18 cellular contexts compared by ENCODE assay signal in genomic region chr11:12469451-12469850, GRCh38.
DNase-seq lines count a peak whose midpoint lies in the region; ATAC-seq, FAIRE-seq and TF ChIP-seq lines count a peak whose summit lies in the region.
"Had no signal": no experiment of that assay in that cellular context is flagged by ENCODE, and none has a peak within 500 bp of the region (broad histone marks: within the 10 kb centered on the region; RNA-seq: fewer than 3 reads in every experiment).

No MANE protein-coding gene starts in this region.

- intact Hi-C loops in heart left ventricle (cut with DNase I) (loop anchor here in 1 of 10 donors (5.0 kb wide), 1 partner anchor 52 kb away; no protein-coding TSS in a partner anchor), sciatic nerve (cut with DNase I) (no loop called here), right lobe of liver (cut with DNase I) (no loop called here)

- H3K27ac ChIP-seq in heart left ventricle (peak overlapping the region in 7 of 12 donors; percentile 8 to 74 (median 32)), right lobe of liver (no peak overlapping the region)
- H3K27ac ChIP-seq: parathyroid adenoma, SJSA1 had no signal

- H3K4me3 ChIP-seq in AG10803 (ENCODE audit: low read length) (peak overlapping the region; percentile 13), heart left ventricle (peak overlapping the region in 4 of 12 donors; percentile 1 to 43 (median 20)), right lobe of liver (no peak overlapping the region)
- H3K4me3 ChIP-seq: adrenal gland, SJSA1 had no signal

- FAIRE-seq in urothelium cell line (lab: Jason Lieb, UNC) (no peak), GM19239 (lab: Jason Lieb, UNC) (no peak)
- FAIRE-seq: HepG2 had no signal

- H3K9me3 ChIP-seq in heart left ventricle = peaks cover 0 to 9% (median under 1%) of the 10 kb centered on the region in 12 donors
- H3K9me3 ChIP-seq in right lobe of liver = no peaks in the 10 kb centered on the region
- H3K9me3 ChIP-seq: adrenal gland, SJSA1 had no signal

- peak; percentile 70 for DNase-seq in AG10803 (ENCODE audit: low read depth)
- DNase-seq in astrocyte of the hippocampus (ENCODE audit: low read depth, low spot score) = peak; percentile 22
- DNase-seq in heart left ventricle = no peak
- no peak for DNase-seq in sciatic nerve (ENCODE audit: low spot score)
- DNase-seq in right lobe of liver = no peak
- DNase-seq in urothelium cell line (ENCODE audit: low spot score) = no peak
- DNase-seq in SKM-1 treated with dmso at 0.1 percent for 144 hours (lab: John Stamatoyannopoulos, UW; ENCODE audit: unreplicated experiment) = no peak
- no peak for DNase-seq in GM19239 (ENCODE audit: insufficient read length, low spot score)
- DNase-seq: activated CD4-positive, alpha-beta memory T cell treated with anti-CD3 and anti-CD28 coated beads for 36 hours; adrenal gland; cortex of kidney; foreskin melanocyte; H9; immature natural killer cell; NCI-H2171 had no signal

- ATAC-seq in heart left ventricle (peak in 3 of 4 donors; percentile 33 to 45 (median 42)), sciatic nerve (peak; percentile 75), right lobe of liver (no peak)
- ATAC-seq: HepG2 had no signal

- WGBS in heart left ventricle, 4 donors = 35 to 51% (median 42%) methylated on average over 3 of the region's 3 CpGs
- WGBS in right lobe of liver (ENCODE audit: insufficient coverage, low coverage, low lambda C conversion rate, missing lambda C conversion rate) = 42% methylated on average over 3 of the region's 3 CpGs

- H3K36me3 ChIP-seq in heart left ventricle (peaks cover 0 to 11% (median 7%) of the 10 kb centered on the region in 9 donors), right lobe of liver (peaks cover 0 to 3% (median 0%) of the 10 kb centered on the region in 4 donors)

- H3K27me3 ChIP-seq in heart left ventricle = no peaks in the 10 kb centered on the region
- H3K27me3 ChIP-seq in right lobe of liver = no peaks in the 10 kb centered on the region
- H3K27me3 ChIP-seq: adrenal gland, SJSA1 had no signal

- TF ChIP-seq POLR2A in heart left ventricle (IDR thresholded peaks at IDR 0.05) (no peak), right lobe of liver (IDR thresholded peaks at IDR 0.05) (no peak)

- TF ChIP-seq CTCF in AG10803 (conservative IDR thresholded peaks at IDR 0.05; ENCODE audit: low read length) = no peak
- no peak for TF ChIP-seq CTCF in heart left ventricle (IDR thresholded peaks at IDR 0.05)
- TF ChIP-seq CTCF in right lobe of liver (IDR thresholded peaks at IDR 0.05) = no peak

- peaks cover 0 to 53% (median 25%) of the 10 kb centered on the region in 12 donors for H3K4me1 ChIP-seq in heart left ventricle
- H3K4me1 ChIP-seq in right lobe of liver = no peaks in the 10 kb centered on the region
- H3K4me1 ChIP-seq: SJSA1 had no signal

Comparison
In these comparisons a context has a peak if more than half of its experiments do, and no peak if none do; other contexts are left out.
1. DNase-seq: peak in AG10803 (single experiment) and astrocyte of the hippocampus (single experiment); none in heart left ventricle (0 of 5), sciatic nerve (single experiment), right lobe of liver (0 of 3), urothelium cell line (single experiment), SKM-1 treated with dmso at 0.1 percent for 144 hours (single experiment) and GM19239 (single experiment).
2. ATAC-seq: peak in heart left ventricle (3 of 4) and sciatic nerve (single experiment); none in right lobe of liver (0 of 4).
3. H3K27ac ChIP-seq: peak in heart left ventricle (7 of 12); none in right lobe of liver (0 of 3).